In genomic region chr13:111139874-111140561, GRCh38 we compare ENCODE assay signal across 24 cellular contexts. TPM values are rescaled to one million over a fixed set of nuclear protein-coding genes. Genes with fewer than 3 reads are reported as not detected.
DNase-seq lines count a peak whose midpoint lies in the region; TF ChIP-seq lines count a peak whose summit lies in the region.
"Had no signal": no experiment of that assay in that cellular context is flagged by ENCODE, and none has a peak within 500 bp of the region (broad histone marks: within the 10 kb centered on the region; RNA-seq: fewer than 3 reads in every experiment).

No MANE protein-coding gene starts in this region.

- H3K4me3 ChIP-seq in osteoblast (ENCODE audit: insufficient read depth, low read length), result no peak overlapping the region
- H3K4me3 ChIP-seq: GM12878, GM23338, skin epidermis, upper lobe of right lung had no signal

- no peaks in the 10 kb centered on the region for H4K20me1 ChIP-seq in osteoblast (ENCODE audit: insufficient read depth, low read length)

- no peak overlapping the region for H3K4me3 Mint-ChIP-seq in activated CD4-positive, alpha-beta memory T cell treated with anti-CD3 and anti-CD28 coated beads, Interleukin-2, amount 10 ng/mL, durations not matched to agents 7 days and 5 days
- H3K4me3 Mint-ChIP-seq: GM23338; memory B cell; natural killer cell treated with Interleukin-12 subunit alpha and Interleukin-12 subunit beta and Interleukin-15 and Interleukin-18, amount 100 ng/mL, for 72 hours; stimulated activated naive CD8-positive, alpha-beta T cell treated with anti-CD3 and anti-CD28 coated beads, Interleukin-15, amount 100 ng/mL, for 72 hours had no signal

- POLR2A ChIA-PET in activated CD4-positive, alpha-beta memory T cell treated with anti-CD3 and anti-CD28 coated beads, Interleukin-2, amount 10 ng/mL, durations not matched to agents 7 days and 5 days (lab: Charles Lee), result no interaction called here

- H3K4me2 ChIP-seq in osteoblast (ENCODE audit: insufficient read depth, low read length), result no peak overlapping the region
- H3K4me2 ChIP-seq: GM23338 had no signal

- no peak overlapping the region for H3K27ac Mint-ChIP-seq in activated CD4-positive, alpha-beta memory T cell treated with anti-CD3 and anti-CD28 coated beads, Interleukin-2, amount 10 ng/mL, durations not matched to agents 7 days and 5 days
- H3K27ac Mint-ChIP-seq: GM23338; memory B cell; natural killer cell treated with Interleukin-12 subunit alpha and Interleukin-12 subunit beta and Interleukin-15 and Interleukin-18, amount 100 ng/mL, for 72 hours; stimulated activated naive CD8-positive, alpha-beta T cell treated with anti-CD3 and anti-CD28 coated beads, Interleukin-15, amount 100 ng/mL, for 72 hours had no signal

- H3K4me1 Mint-ChIP-seq in activated CD4-positive, alpha-beta memory T cell treated with anti-CD3 and anti-CD28 coated beads, Interleukin-2, amount 10 ng/mL, durations not matched to agents 7 days and 5 days, result no peaks in the 10 kb centered on the region
- H3K4me1 Mint-ChIP-seq: GM23338; memory B cell; stimulated activated naive CD8-positive, alpha-beta T cell treated with anti-CD3 and anti-CD28 coated beads, Interleukin-15, amount 100 ng/mL, for 72 hours had no signal

- peaks cover 60% of the 10 kb centered on the region for H3K27me3 Mint-ChIP-seq in activated CD4-positive, alpha-beta memory T cell treated with anti-CD3 and anti-CD28 coated beads, Interleukin-2, amount 10 ng/mL, durations not matched to agents 7 days and 5 days

- no peaks in the 10 kb centered on the region for H3K4me1 ChIP-seq in osteoblast (ENCODE audit: insufficient read depth, low read length)
- H3K4me1 ChIP-seq: upper lobe of right lung had no signal

- no peak for TF ChIP-seq CTCF in osteoblast (IDR thresholded peaks at IDR 0.05; ENCODE audit: extremely low read depth, low read depth, low read length)

- H3K36me3 ChIP-seq in osteoblast (ENCODE audit: insufficient read depth, low read length), result no peaks in the 10 kb centered on the region
- H3K36me3 ChIP-seq: upper lobe of right lung had no signal

- peaks cover 17% of the 10 kb centered on the region for H3K27me3 ChIP-seq in osteoblast (ENCODE audit: insufficient read depth, low read length)
- H3K27me3 ChIP-seq: upper lobe of right lung had no signal

- H3K9me3 ChIP-seq in osteoblast (ENCODE audit: low read depth, low read length), result no peaks in the 10 kb centered on the region
- H3K9me3 ChIP-seq: upper lobe of right lung had no signal

- peak; percentile 88 for DNase-seq in NCI-H1092 treated with DMSO at 0.1 percent for 48 hours (lab: John Stamatoyannopoulos, UW)
- peak; percentile 78 for DNase-seq in NCI-H2029 (lab: John Stamatoyannopoulos, UW)
- DNase-seq in NCI-H774 (lab: John Stamatoyannopoulos, UW), result peak; percentile 98
- DNase-seq in osteoblast (ENCODE audit: insufficient read length, low spot score, missing footprints), result peak; percentile 51
- DNase-seq in anterior cingulate cortex (lab: John Stamatoyannopoulos, UW), result no peak
- no peak for DNase-seq in activated CD8-positive, alpha-beta memory T cell treated with anti-CD3 and anti-CD28 coated beads for 24 hours
- no peak for DNase-seq in activated CD4-positive, alpha-beta memory T cell treated with anti-CD3 and anti-CD28 coated beads, Interleukin-2, amount 10 ng/mL, durations not matched to agents 7 days and 5 days
- DNase-seq: activated CD4-positive, alpha-beta T cell treated with anti-CD3 and anti-CD28 coated beads for 4 hours; activated CD8-positive, alpha-beta memory T cell treated with anti-CD3 and anti-CD28 coated beads, Interleukin-2, amount 50 U/mL, for 48 hours; activated gamma-delta T cell treated with Interleukin-2 at 50 U/mL for 16 hours; central memory CD4-positive, alpha-beta T cell; foreskin melanocyte; GF-D8; kidney; RPMI8226; stimulated activated CD4-positive, alpha-beta T cell treated with anti-CD3 and anti-CD28 coated beads, Interleukin-2, amount 100 ng/mL, for 48 hours; stimulated activated naive CD8-positive, alpha-beta T cell treated with anti-CD3 and anti-CD28 coated beads, Interleukin-15, amount 100 ng/mL, for 72 hours; upper lobe of right lung had no signal

- no peak overlapping the region for H2AFZ ChIP-seq in osteoblast (ENCODE audit: low read length)
- H2AFZ ChIP-seq: GM23338 had no signal

- H3K9me3 Mint-ChIP-seq in activated CD4-positive, alpha-beta memory T cell treated with anti-CD3 and anti-CD28 coated beads, Interleukin-2, amount 10 ng/mL, durations not matched to agents 7 days and 5 days, result no peaks in the 10 kb centered on the region
- H3K9me3 Mint-ChIP-seq: GM23338; memory B cell; natural killer cell treated with Interleukin-12 subunit alpha and Interleukin-12 subunit beta and Interleukin-15 and Interleukin-18, amount 100 ng/mL, for 72 hours; stimulated activated naive CD8-positive, alpha-beta T cell treated with anti-CD3 and anti-CD28 coated beads, Interleukin-15, amount 100 ng/mL, for 72 hours had no signal

- no peaks in the 10 kb centered on the region for H3K79me2 ChIP-seq in osteoblast (ENCODE audit: insufficient read depth, low read length)

- no peak overlapping the region for H3K27ac ChIP-seq in osteoblast (ENCODE audit: low read depth, low read length)
- H3K27ac ChIP-seq: epithelial cell of prostate, skin epidermis, upper lobe of right lung had no signal

- no peaks in the 10 kb centered on the region for H3K36me3 Mint-ChIP-seq in activated CD4-positive, alpha-beta memory T cell treated with anti-CD3 and anti-CD28 coated beads, Interleukin-2, amount 10 ng/mL, durations not matched to agents 7 days and 5 days (ENCODE audit: low read depth)
- H3K36me3 Mint-ChIP-seq: memory B cell; natural killer cell treated with Interleukin-12 subunit alpha and Interleukin-12 subunit beta and Interleukin-15 and Interleukin-18, amount 100 ng/mL, for 72 hours had no signal

- CTCF ChIA-PET in activated CD4-positive, alpha-beta memory T cell treated with anti-CD3 and anti-CD28 coated beads, Interleukin-2, amount 10 ng/mL, durations not matched to agents 7 days and 5 days (lab: Charles Lee), result no interaction called here

RNA-seq across cellular contexts. Expression of gene ARHGEF7, which starts 24.9 kb away (rescaled TPM):
- total RNA-seq in osteoblast, result 27.5 and 34.8 TPM in 2 replicates
- total RNA-seq in activated CD4-positive, alpha-beta memory T cell treated with anti-CD3 and anti-CD28 coated beads, Interleukin-2, amount 10 ng/mL, durations not matched to agents 7 days and 5 days, result 10 to 100 TPM; 67.9 to 68.9 TPM

Comparison
In these comparisons a context has a peak if more than half of its experiments do, and no peak if none do; other contexts are left out.
1. DNase-seq: peak in NCI-H1092 treated with DMSO at 0.1 percent for 48 hours (single experiment), NCI-H2029 (single experiment), NCI-H774 (single experiment) and osteoblast (single experiment); none in anterior cingulate cortex (0 of 58), activated CD8-positive, alpha-beta memory T cell treated with anti-CD3 and anti-CD28 coated beads for 24 hours (single experiment) and activated CD4-positive, alpha-beta memory T cell treated with anti-CD3 and anti-CD28 coated beads, Interleukin-2, amount 10 ng/mL, durations not matched to agents 7 days and 5 days (single experiment).